ENCODE assay signal across 12 cellular contexts in genomic region chr14:64113279-64113678, GRCh38.
A peak's percentile ranks its signal among the peaks of the same experiment; 100 is the strongest.
DNase-seq lines count a peak whose midpoint lies in the region; ATAC-seq and TF ChIP-seq lines count a peak whose summit lies in the region.
"Had no signal": no experiment of that assay in that cellular context is flagged by ENCODE, and none has a peak within 500 bp of the region (broad histone marks: within the 10 kb centered on the region; RNA-seq: fewer than 3 reads in every experiment).

No MANE protein-coding gene starts in this region.

- H3K27ac Mint-ChIP-seq in MCF 10A (ENCODE audit: low read depth, unreplicated experiment), result peak overlapping the region; percentile 98
- H3K27ac Mint-ChIP-seq: memory B cell had no signal

- peak overlapping the region; percentile 90 for H3K4me3 Mint-ChIP-seq in MCF 10A (ENCODE audit: unreplicated experiment)
- H3K4me3 Mint-ChIP-seq: memory B cell had no signal

- DNase-seq in MCF 10A (ENCODE audit: unreplicated experiment) (peak; percentile 88), breast epithelium (ENCODE audit: low spot score in 2 of 2) (no peak), mucosa of descending colon (peak; percentile 80 to 85 (median 81)), upper lobe of left lung (peak; percentile 22 to 23), OCI-M2 (lab: John Stamatoyannopoulos, UW; ENCODE audit: unreplicated experiment) (no peak), CD1c-positive myeloid dendritic cell (ENCODE audit: extremely low spot score) (no peak)
- DNase-seq: brain microvascular endothelial cell, foreskin fibroblast, NCI-H187 had no signal

- whole genome bisulfite sequencing in upper lobe of left lung, 2 donors, result 76 to 84% methylated on average over 7 of the region's 7 CpGs

- POLR2A ChIA-PET in MCF 10A (lab: Yijun Ruan, JAX), result interaction anchor here (0.9 to 5.5 kb wide), 9 partner anchors 17 to 259 kb away, joined by 3 to 121 read pairs (median 4); no protein-coding TSS in a partner anchor

- H3K27ac ChIP-seq in breast epithelium (peak overlapping the region in 1 of 2 donors; percentile 9), VCaP (peak overlapping the region; percentile 98), upper lobe of left lung (no peak overlapping the region)
- H3K27ac ChIP-seq: brain microvascular endothelial cell had no signal

- intact Hi-C loops in MCF 10A (cut with micrococcal nuclease) (loop anchor here (1.0 kb wide), 1 partner anchor 73 kb away; no protein-coding TSS in a partner anchor), breast epithelium (cut with DNase I; ENCODE audit: low total_unique reads) (no loop called here), mucosa of descending colon (cut with DNase I, micrococcal nuclease) (no loop called here)

- H3K4me1 ChIP-seq in breast epithelium (no peaks in the 10 kb centered on the region), mucosa of descending colon (ENCODE audit: low read depth) (no peaks in the 10 kb centered on the region), upper lobe of left lung (peaks cover 0 to 1% (median under 1%) of the 10 kb centered on the region in 4 donors)

- H3K4me3 ChIP-seq in breast epithelium (no peak overlapping the region), mucosa of descending colon (no peak overlapping the region), upper lobe of left lung (no peak overlapping the region)

- BruUV-seq in MCF 10A (replicated peaks; lab: Mats Ljungman, UMichigan), result TSS peak; percentile 77

- TF ChIP-seq CTCF in MCF 10A (IDR thresholded peaks at IDR 0.05; ENCODE audit: unreplicated experiment), result no peak
- TF ChIP-seq CTCF in breast epithelium (IDR thresholded peaks at IDR 0.05), result no peak
- no peak for TF ChIP-seq CTCF in VCaP (conservative IDR thresholded peaks at IDR 0.05)
- no peak for TF ChIP-seq CTCF in mucosa of descending colon (IDR thresholded peaks at IDR 0.05)
- no peak for TF ChIP-seq CTCF in upper lobe of left lung (IDR thresholded peaks at IDR 0.05)

- H3K27me3 Mint-ChIP-seq in MCF 10A (ENCODE audit: insufficient read depth, unreplicated experiment), result no peaks in the 10 kb centered on the region
- H3K27me3 Mint-ChIP-seq: memory B cell had no signal

- peaks cover 66% of the 10 kb centered on the region for H3K4me1 Mint-ChIP-seq in MCF 10A (ENCODE audit: insufficient read depth, unreplicated experiment)
- H3K4me1 Mint-ChIP-seq: memory B cell had no signal

- ATAC-seq in mucosa of descending colon (peak; percentile 90), upper lobe of left lung (ENCODE audit: low FRiP score in 2 of 2) (no peak), GM18868 (IDR thresholded peaks at IDR 0.05; ENCODE audit: unreplicated experiment) (no peak)

- CTCF ChIA-PET in MCF 10A (lab: Yijun Ruan, JAX), result interaction anchor here (1.9 to 3.1 kb wide), 2 partner anchors 31 to 53 kb away, joined by 6 to 13 read pairs; no protein-coding TSS in a partner anchor

- peaks cover 23% of the 10 kb centered on the region for H3K36me3 Mint-ChIP-seq in MCF 10A (ENCODE audit: insufficient read depth, unreplicated experiment)

- no peaks in the 10 kb centered on the region for H3K9me3 Mint-ChIP-seq in MCF 10A (ENCODE audit: unreplicated experiment)
- H3K9me3 Mint-ChIP-seq: memory B cell had no signal

- H3K27me3 ChIP-seq in breast epithelium (no peaks in the 10 kb centered on the region), upper lobe of left lung (no peaks in the 10 kb centered on the region)
- H3K27me3 ChIP-seq: brain microvascular endothelial cell had no signal

- TF ChIP-seq POLR2A in breast epithelium (IDR thresholded peaks at IDR 0.05) (no peak), upper lobe of left lung (IDR thresholded peaks at IDR 0.05) (no peak)

- H3K36me3 ChIP-seq in breast epithelium (no peaks in the 10 kb centered on the region), mucosa of descending colon (ENCODE audit: low read depth) (no peaks in the 10 kb centered on the region), upper lobe of left lung (peaks cover 0 to 63% (median 13%) of the 10 kb centered on the region in 4 donors)
- H3K36me3 ChIP-seq: brain microvascular endothelial cell had no signal

- TF ChIP-seq EP300 in upper lobe of left lung (IDR thresholded peaks at IDR 0.05), result no peak

- H3K9me3 ChIP-seq in breast epithelium (no peaks in the 10 kb centered on the region), mucosa of descending colon (no peaks in the 10 kb centered on the region), upper lobe of left lung (no peaks in the 10 kb centered on the region)

Comparison
In these comparisons a context has a peak if more than half of its experiments do, and no peak if none do; other contexts are left out.
1. DNase-seq: peak in MCF 10A (single experiment), mucosa of descending colon (3 of 3) and upper lobe of left lung (2 of 2); none in breast epithelium (0 of 2), OCI-M2 (single experiment) and CD1c-positive myeloid dendritic cell (single experiment).